25 cellular contexts compared by ENCODE assay signal in the genomic region with DNA sequence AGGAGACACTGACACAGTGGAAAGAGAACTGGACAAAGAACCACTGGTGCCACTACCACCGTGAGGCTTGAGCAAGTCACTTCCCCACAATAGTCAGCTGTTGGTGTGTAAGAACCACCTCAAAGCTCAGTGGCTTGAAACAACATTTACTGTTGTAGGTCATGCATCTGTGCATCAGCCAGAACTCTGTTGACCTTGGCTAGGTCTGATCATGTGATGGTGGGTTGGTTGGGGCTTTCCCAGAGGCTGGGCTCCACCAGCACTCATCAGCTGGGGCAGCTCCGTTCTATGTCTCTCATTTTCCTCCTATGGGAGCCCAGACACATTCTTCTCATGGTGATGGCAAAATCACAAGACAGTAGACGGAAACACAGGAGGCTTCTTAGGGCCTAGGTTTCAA. TPM values are rescaled to one million over a fixed set of nuclear protein-coding genes. Genes with fewer than 3 reads are reported as not detected.
DNase-seq lines count a peak whose midpoint lies in the region; ATAC-seq, FAIRE-seq and TF ChIP-seq lines count a peak whose summit lies in the region.
"Had no signal": no experiment of that assay in that cellular context is flagged by ENCODE, and none has a peak within 500 bp of the region (broad histone marks: within the 10 kb centered on the region; RNA-seq: fewer than 3 reads in every experiment).

No MANE protein-coding gene starts in this region.

- H4K20me1 ChIP-seq in BLaER1 (no peaks in the 10 kb centered on the region), GM12878 (ENCODE audit: control insufficient read depth, insufficient read depth) (no peaks in the 10 kb centered on the region)

- no peak for TF ChIP-seq POLR2A in GM12878 (IDR thresholded peaks at IDR 0.05; ENCODE audit: low read depth, low read length)
- TF ChIP-seq POLR2A in GM12892 (IDR thresholded peaks at IDR 0.05; ENCODE audit: low read depth, low read length): no peak

- H3K4me1 ChIP-seq in BLaER1 (peaks cover 8% of the 10 kb centered on the region), GM12878 (ENCODE audit: control insufficient read depth, insufficient read depth, low read length) (no peaks in the 10 kb centered on the region)
- H3K4me1 ChIP-seq: gastroesophageal sphincter, Peyer's patch, thyroid gland had no signal

- no peak overlapping the region for H3K27ac ChIP-seq in BLaER1
- H3K27ac ChIP-seq in GM12878 (ENCODE audit: control insufficient read depth, insufficient read depth): no peak overlapping the region
- H3K27ac ChIP-seq: gastroesophageal sphincter, Peyer's patch, SK-N-MC, thyroid gland had no signal

- no peaks in the 10 kb centered on the region for H3K79me2 ChIP-seq in GM12878 (ENCODE audit: control insufficient read depth, insufficient read depth, low read length)

- DNase-seq in GM12878 (ENCODE audit: low read depth, low spot score) (peak; percentile 21), left lobe of liver (ENCODE audit: low spot score) (no peak), OCI-M2 (lab: John Stamatoyannopoulos, UW; ENCODE audit: unreplicated experiment) (no peak), GM12892 (ENCODE audit: insufficient read length) (no peak)
- DNase-seq: activated CD4-positive, CD25-positive, alpha-beta regulatory T cell; activated CD8-positive, alpha-beta memory T cell treated with anti-CD3 and anti-CD28 coated beads for 24 hours; activated T-cell treated with anti-CD3 and anti-CD28 coated beads, Interleukin-2, amount 50 U/mL, for 48 hours; CD4-positive, CD25-positive, alpha-beta regulatory T cell; DMS153; effector CD4-positive, alpha-beta T cell; GF-D8; Karpas-422; NCI-H1048; NCI-H2029; NCI-H226; Peyer's patch; stimulated activated naive CD4-positive, alpha-beta T cell; thyroid gland had no signal

- H3K4me2 ChIP-seq in BLaER1 (peak overlapping the region; percentile 21; the same call in 1 of the 2 replicates), GM12878 (ENCODE audit: control insufficient read depth, insufficient read depth) (no peak overlapping the region)

- intact Hi-C loops in GM12878 (cut with micrococcal nuclease; ENCODE audit: unreplicated experiment): no loop called here

- TF ChIP-seq RAD21 in GM12878 (IDR thresholded peaks at IDR 0.05; ENCODE audit: insufficient read depth, low read depth, low read length): no peak

- H3K9me3 ChIP-seq in BLaER1 (no peaks in the 10 kb centered on the region), GM12878 (replicated peaks; ENCODE audit: control insufficient read depth, insufficient read depth, low read length) (no peaks in the 10 kb centered on the region; the same call in 2 of the 3 replicates)
- H3K9me3 ChIP-seq: Peyer's patch, thyroid gland had no signal

- H3K27me3 ChIP-seq in BLaER1 (no peaks in the 10 kb centered on the region), GM12878 (replicated peaks in 1 of 2; ENCODE audit: control insufficient read depth in 2 of 2, insufficient read depth in 2 of 2, low read length in 1 of 2) (no peaks in the 10 kb centered on the region; a peak in 1 of 4 replicates)
- H3K27me3 ChIP-seq: gastroesophageal sphincter, Peyer's patch, thyroid gland had no signal

- CTCF ChIA-PET in GM12878 (lab: Yijun Ruan, JAX): interaction anchor here (0.6 to 1.3 kb wide), 2 partner anchors 9 kb away, joined by 3 to 5 read pairs; no protein-coding TSS in a partner anchor

- TF ChIP-seq CTCF in GM12878 (IDR thresholded peaks at IDR 0.05 in 2 of 3, conservative IDR thresholded peaks at IDR 0.05 in 1 of 3; ENCODE audit: control insufficient read depth in 2 of 3, extremely low read depth in 1 of 3, insufficient read depth in 1 of 3, low read depth in 3 of 3, low read length in 3 of 3): no peak

- no peak overlapping the region for H2AFZ ChIP-seq in GM12878 (ENCODE audit: control insufficient read depth, low read depth, low read length)

- H3K9ac ChIP-seq in BLaER1 (no peak overlapping the region), GM12878 (ENCODE audit: control insufficient read depth, insufficient read depth, low read length) (no peak overlapping the region)

- BruUV-seq in GM12878 (replicated peaks; lab: Mats Ljungman, UMichigan): no TSS peak

- FAIRE-seq in GM12878 (lab: Jason Lieb, UNC) (peak; percentile 88), GM12892 (lab: Jason Lieb, UNC) (no peak)

- no peak for TF ChIP-seq EP300 in GM12878 (IDR thresholded peaks at IDR 0.05; ENCODE audit: borderline replicate concordance in 1 of 2, control insufficient read depth in 1 of 2, low read depth in 2 of 2, low read length in 2 of 2)

- H3K36me3 ChIP-seq in BLaER1 (no peaks in the 10 kb centered on the region), GM12878 (ENCODE audit: control insufficient read depth in 2 of 2, insufficient read depth in 2 of 2, low read length in 1 of 2) (no peaks in the 10 kb centered on the region)
- H3K36me3 ChIP-seq: gastroesophageal sphincter, Peyer's patch, thyroid gland had no signal

- in situ Hi-C loops in GM12878 (cut with MboI): no loop called here

- 25% methylated on average over 3 of the region's 3 CpGs for WGBS in GM12878 (ENCODE audit: insufficient coverage, insufficient replicate concordance, low lambda C conversion rate, missing lambda C conversion rate)

- POLR2A ChIA-PET in GM12878 (lab: Charles Lee): no interaction called here

- ATAC-seq in GM18861 (IDR thresholded peaks at IDR 0.05; ENCODE audit: unreplicated experiment) (peak; percentile 64), HG03108 (IDR thresholded peaks at IDR 0.05; ENCODE audit: unreplicated experiment) (peak; percentile 56), GM12878 (peak; percentile 84), left lobe of liver (no peak), GM21515 (IDR thresholded peaks at IDR 0.05; ENCODE audit: unreplicated experiment) (no peak)
- ATAC-seq: gastroesophageal sphincter, sciatic nerve had no signal

- RAD21 ChIA-PET in GM12878 (lab: Charles Lee; ENCODE audit: unreplicated experiment): no interaction called here

- H3K4me3 ChIP-seq in BLaER1: no peak overlapping the region
- no peak overlapping the region for H3K4me3 ChIP-seq in GM12878
- H3K4me3 ChIP-seq: gastroesophageal sphincter, Peyer's patch, SK-N-MC, thyroid gland had no signal

- SMC1A ChIA-PET in GM12878 (lab: Charles Lee; ENCODE audit: uncharacterized antibody, unreplicated experiment): no interaction called here

TF ChIP-seq in GM12878, 131 proteins besides CTCF, POLR2A, EP300 and RAD21 (continues in another document):
- TF ChIP-seq RAD51 (IDR thresholded peaks at IDR 0.05): peak; percentile 41; the same call in 1 of the 2 replicates
- TF ChIP-seq KLF5 (IDR thresholded peaks at IDR 0.05; ENCODE audit: partially characterized antibody): no peak
- TF ChIP-seq, protein P1, sequence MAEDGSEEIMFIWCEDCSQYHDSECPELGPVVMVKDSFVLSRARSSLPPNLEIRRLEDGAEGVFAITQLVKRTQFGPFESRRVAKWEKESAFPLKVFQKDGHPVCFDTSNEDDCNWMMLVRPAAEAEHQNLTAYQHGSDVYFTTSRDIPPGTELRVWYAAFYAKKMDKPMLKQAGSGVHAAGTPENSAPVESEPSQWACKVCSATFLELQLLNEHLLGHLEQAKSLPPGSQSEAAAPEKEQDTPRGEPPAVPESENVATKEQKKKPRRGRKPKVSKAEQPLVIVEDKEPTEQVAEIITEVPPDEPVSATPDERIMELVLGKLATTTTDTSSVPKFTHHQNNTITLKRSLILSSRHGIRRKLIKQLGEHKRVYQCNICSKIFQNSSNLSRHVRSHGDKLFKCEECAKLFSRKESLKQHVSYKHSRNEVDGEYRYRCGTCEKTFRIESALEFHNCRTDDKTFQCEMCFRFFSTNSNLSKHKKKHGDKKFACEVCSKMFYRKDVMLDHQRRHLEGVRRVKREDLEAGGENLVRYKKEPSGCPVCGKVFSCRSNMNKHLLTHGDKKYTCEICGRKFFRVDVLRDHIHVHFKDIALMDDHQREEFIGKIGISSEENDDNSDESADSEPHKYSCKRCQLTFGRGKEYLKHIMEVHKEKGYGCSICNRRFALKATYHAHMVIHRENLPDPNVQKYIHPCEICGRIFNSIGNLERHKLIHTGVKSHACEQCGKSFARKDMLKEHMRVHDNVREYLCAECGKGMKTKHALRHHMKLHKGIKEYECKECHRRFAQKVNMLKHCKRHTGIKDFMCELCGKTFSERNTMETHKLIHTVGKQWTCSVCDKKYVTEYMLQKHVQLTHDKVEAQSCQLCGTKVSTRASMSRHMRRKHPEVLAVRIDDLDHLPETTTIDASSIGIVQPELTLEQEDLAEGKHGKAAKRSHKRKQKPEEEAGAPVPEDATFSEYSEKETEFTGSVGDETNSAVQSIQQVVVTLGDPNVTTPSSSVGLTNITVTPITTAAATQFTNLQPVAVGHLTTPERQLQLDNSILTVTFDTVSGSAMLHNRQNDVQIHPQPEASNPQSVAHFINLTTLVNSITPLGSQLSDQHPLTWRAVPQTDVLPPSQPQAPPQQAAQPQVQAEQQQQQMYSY (CRISPR knock-in tag; IDR thresholded peaks at IDR 0.05): no peak
- TF ChIP-seq RCOR1 (conservative IDR thresholded peaks at IDR 0.05; ENCODE audit: low read depth, low read length): no peak
- no peak for TF ChIP-seq MYB (IDR thresholded peaks at IDR 0.05; ENCODE audit: borderline replicate concordance, low read depth, low read length)
- TF ChIP-seq HDGF (IDR thresholded peaks at IDR 0.05): no peak
- TF ChIP-seq RUNX3 (IDR thresholded peaks at IDR 0.05; ENCODE audit: low read length): peak; percentile 23; the same call in 1 of the 2 replicates
- no peak for TF ChIP-seq ATF7 (IDR thresholded peaks at IDR 0.05; ENCODE audit: low read depth)

RNA-seq across cellular contexts. Expression of a gene that starts 42.8 kb away (rescaled TPM):
- total RNA-seq in GM12878 (2013; cell fraction: nucleolus; rRNA removed): 68.6 and 72.2 TPM in 2 replicates
- total RNA-seq in GM12878 (2014; rRNA removed) (30.2 and 32.9 TPM in 2 replicates), GM12878 (2014; rRNA removed; fragmentation: Illumina TruSeq; extraction: Trizol) (35.2 and 35.8 TPM in 2 replicates), GM12878 (2021) (156 and 167 TPM in 2 replicates), left lobe of liver (99.7 TPM)
- 60.4 TPM for polyA plus RNA-seq in GM12878 (2011; ENCODE audit: low read depth)
- polyA plus RNA-seq in GM12878 (2011; rRNA removed) (29.3 and 45.9 TPM in 2 replicates), GM12878 (2014; fragmentation: Illumina TruSeq; extraction: Trizol) (68.1 and 171 TPM in 2 replicates), GM12878 (2014; fragmentation: Nextera tagmentation; extraction: Ambion mirVana) (10 to 100 TPM; 14.2 to 14.4 TPM), GM12878 (2014; rRNA removed) (27.3 and 35.1 TPM in 2 replicates), GM12878 (2016; fragmentation: Nextera tagmentation; extraction: Ambion mirVana) (100 to 1,000 TPM; 159 to 173 TPM)
- 46.6 and 163 TPM in 2 replicates for polyA plus RNA-seq in GM12878 (2011; cell fraction: cytosol; rRNA removed)
- 76.8 and 77.5 TPM in 2 replicates for polyA plus RNA-seq in GM12878 (2011; cell fraction: nucleus; rRNA removed)
- polyA plus RNA-seq in GM12878 (2012): 96.7 and 104 TPM in 2 replicates
- 45.8 and 52.1 TPM in 2 replicates for polyA minus RNA-seq in GM12878 (2011; rRNA and poly(A)+ RNA removed)
- polyA minus RNA-seq in GM12878 (2011; cell fraction: cytosol; rRNA and poly(A)+ RNA removed): 21.9 and 37.1 TPM in 2 replicates
- 18.9 and 34.3 TPM in 2 replicates for polyA minus RNA-seq in GM12878 (2011; cell fraction: nucleus; rRNA and poly(A)+ RNA removed)
- 54.9 TPM for polyA plus RNA-seq in GM12892 (2012; ENCODE audit: missing spikeins)

Comparison
In these comparisons a context has a peak if more than half of its experiments do, and no peak if none do; other contexts are left out.
1. ATAC-seq: peak in GM18861 (single experiment), HG03108 (single experiment) and GM12878 (single experiment); none in left lobe of liver (single experiment) and GM21515 (single experiment).